18 cellular contexts compared by ENCODE assay signal in genomic region chr4:87410669-87411068, GRCh38.
"Had no signal": no experiment of that assay in that cellular context is flagged by ENCODE, and none has a peak within 500 bp of the region (broad histone marks: within the 10 kb centered on the region; RNA-seq: fewer than 3 reads in every experiment).

No MANE protein-coding gene starts in this region.

- H3K27ac Mint-ChIP-seq: activated naive CD8-positive, alpha-beta T cell treated with anti-CD3 and anti-CD28 coated beads, Interleukin-2, amount 10 ng/mL, durations not matched to agents 7 days and 5 days; activated T-helper 1 cell treated with anti-CD3 and anti-CD28 coated beads, Interleukin-12 subunit alpha, Interleukin-12 subunit beta, Interleukin-2, Interleukin-4 antibody, amounts not matched to agents 30 ng/mL and 10 ng/mL and 1 ng/mL, durations not matched to agents 14 hours and 24 hours and 36 hours; naive thymus-derived CD8-positive, alpha-beta T cell; stimulated activated memory B cell treated with anti-CD40 and anti-IgM and Interleukin-4, amounts not matched to agents 10 μg/mL and 1 μg/mL and 100 μg/mL, for 72 hours had no signal

- H3K27me3 ChIP-seq: ascending aorta, neutrophil, thyroid gland, vagina had no signal

- H3K27ac ChIP-seq: ascending aorta, epithelial cell of prostate, gastroesophageal sphincter, heart right ventricle, neutrophil, thyroid gland, vagina had no signal

- H3K9me3 Mint-ChIP-seq: activated T-helper 1 cell treated with anti-CD3 and anti-CD28 coated beads, Interleukin-12 subunit alpha, Interleukin-12 subunit beta, Interleukin-2, Interleukin-4 antibody, amounts not matched to agents 30 ng/mL and 10 ng/mL and 1 ng/mL, durations not matched to agents 14 hours and 24 hours and 36 hours; naive thymus-derived CD8-positive, alpha-beta T cell; stimulated activated memory B cell treated with anti-CD40 and anti-IgM and Interleukin-4, amounts not matched to agents 10 μg/mL and 1 μg/mL and 100 μg/mL, for 72 hours had no signal

- H3K4me3 ChIP-seq: ascending aorta, gastroesophageal sphincter, heart right ventricle, mucosa of descending colon, thyroid gland, vagina had no signal

- FAIRE-seq: islet of Langerhans had no signal

- H3K9me3 ChIP-seq: ascending aorta, gastroesophageal sphincter, mucosa of descending colon, neutrophil, thyroid gland, vagina had no signal

- ATAC-seq: activated CD4-positive, CD25-positive, alpha-beta regulatory T cell treated with anti-CD3 and anti-CD28 coated beads, Interleukin-2, amount 50 U/mL, for 24 hours; gastroesophageal sphincter; heart right ventricle; naive thymus-derived CD8-positive, alpha-beta T cell; stimulated activated memory B cell treated with anti-CD40 and anti-IgM and Interleukin-4, amounts not matched to agents 10 μg/mL and 1 μg/mL and 100 μg/mL, for 72 hours had no signal

- H3K36me3 ChIP-seq: ascending aorta, gastroesophageal sphincter, heart right ventricle, neutrophil, thyroid gland, vagina had no signal

- H3K4me3 Mint-ChIP-seq: activated naive CD8-positive, alpha-beta T cell treated with anti-CD3 and anti-CD28 coated beads, Interleukin-2, amount 10 ng/mL, durations not matched to agents 7 days and 5 days; activated T-helper 1 cell treated with anti-CD3 and anti-CD28 coated beads, Interleukin-12 subunit alpha, Interleukin-12 subunit beta, Interleukin-2, Interleukin-4 antibody, amounts not matched to agents 30 ng/mL and 10 ng/mL and 1 ng/mL, durations not matched to agents 14 hours and 24 hours and 36 hours; naive thymus-derived CD8-positive, alpha-beta T cell; stimulated activated memory B cell treated with anti-CD40 and anti-IgM and Interleukin-4, amounts not matched to agents 10 μg/mL and 1 μg/mL and 100 μg/mL, for 72 hours had no signal

- H3K4me1 ChIP-seq: ascending aorta, gastroesophageal sphincter, thyroid gland, vagina had no signal

- H3K36me3 Mint-ChIP-seq: naive thymus-derived CD8-positive, alpha-beta T cell; stimulated activated memory B cell treated with anti-CD40 and anti-IgM and Interleukin-4, amounts not matched to agents 10 μg/mL and 1 μg/mL and 100 μg/mL, for 72 hours had no signal

- DNase-seq: activated naive CD4-positive, alpha-beta T cell; activated naive CD8-positive, alpha-beta T cell treated with anti-CD3 and anti-CD28 coated beads, Interleukin-2, amount 10 ng/mL, durations not matched to agents 7 days and 5 days; dermis blood vessel endothelial cell; heart right ventricle; mucosa of descending colon; naive thymus-derived CD8-positive, alpha-beta T cell; stimulated activated CD4-positive, alpha-beta T cell treated with anti-CD3 and anti-CD28 coated beads, Interleukin-2, amount 100 ng/mL, for 48 hours; T-helper 9 cell; thyroid gland had no signal
